ENCODE assay signal across 8 cellular contexts in genomic region chr20:19995220-19995863, GRCh38. TPM values are rescaled to one million over a fixed set of nuclear protein-coding genes. Genes with fewer than 3 reads are reported as not detected.
DNase-seq lines count a peak whose midpoint lies in the region; ATAC-seq and TF ChIP-seq lines count a peak whose summit lies in the region.

No MANE protein-coding gene starts in this region.

- no peaks in the 10 kb centered on the region for H3K9me3 ChIP-seq in right atrium auricular region

- no peak overlapping the region for H3K4me3 Mint-ChIP-seq in activated T-helper 17 cell treated with anti-CD3 and anti-CD28 coated beads, Interleukin-2, amount 50 U/mL, for 72 hours

- peaks cover 0 to 55% of the 10 kb centered on the region in 2 donors for H3K4me1 ChIP-seq in right atrium auricular region

- ATAC-seq in activated T-helper 17 cell treated with anti-CD3 and anti-CD28 coated beads, Interleukin-2, amount 50 U/mL, for 72 hours (replicated peaks) = peak; percentile 29
- ATAC-seq in HG02610 (IDR thresholded peaks at IDR 0.05; ENCODE audit: unreplicated experiment) (no peak), HG03097 (IDR thresholded peaks at IDR 0.05; ENCODE audit: low FRiP score, unreplicated experiment) (no peak)

- H3K27ac ChIP-seq in right atrium auricular region = peak overlapping the region in 1 of 2 donors; percentile 65

- H3K27me3 ChIP-seq in right atrium auricular region = no peaks in the 10 kb centered on the region

- H3K9me3 Mint-ChIP-seq in activated T-helper 17 cell treated with anti-CD3 and anti-CD28 coated beads, Interleukin-2, amount 50 U/mL, for 72 hours = no peaks in the 10 kb centered on the region

- H3K27me3 Mint-ChIP-seq in activated T-helper 17 cell treated with anti-CD3 and anti-CD28 coated beads, Interleukin-2, amount 50 U/mL, for 72 hours = peaks cover 9% of the 10 kb centered on the region

- no peaks in the 10 kb centered on the region for H3K36me3 Mint-ChIP-seq in activated T-helper 17 cell treated with anti-CD3 and anti-CD28 coated beads, Interleukin-2, amount 50 U/mL, for 72 hours (ENCODE audit: low read depth)

- H3K27ac Mint-ChIP-seq in activated T-helper 17 cell treated with anti-CD3 and anti-CD28 coated beads, Interleukin-2, amount 50 U/mL, for 72 hours = no peak overlapping the region

- DNase-seq in AG09319 (ENCODE audit: extremely low read depth, low read depth) = no peak
- peak; percentile 60 for DNase-seq in NCI-H345 (lab: John Stamatoyannopoulos, UW)
- DNase-seq in right atrium auricular region (ENCODE audit: low spot score) = no peak
- peak; percentile 39 for DNase-seq in stimulated activated CD4-positive, alpha-beta T cell treated with anti-CD3 and anti-CD28 coated beads, Interleukin-15, amount 100 ng/mL, for 24 hours

- H3K4me3 ChIP-seq in GM12875 (ENCODE audit: low read depth, low read length) (no peak overlapping the region), right atrium auricular region (no peak overlapping the region)

- no peaks in the 10 kb centered on the region for H3K4me1 Mint-ChIP-seq in activated T-helper 17 cell treated with anti-CD3 and anti-CD28 coated beads, Interleukin-2, amount 50 U/mL, for 72 hours

- peaks cover 56% of the 10 kb centered on the region for H3K36me3 ChIP-seq in right atrium auricular region

- TF ChIP-seq CTCF in AG09319 (IDR thresholded peaks at IDR 0.05; ENCODE audit: low read depth, low read length) (peak; percentile 77), GM12875 (IDR thresholded peaks at IDR 0.05; ENCODE audit: borderline replicate concordance, insufficient read depth, low read depth, low read length) (peak; percentile 54; the same call in 1 of the 2 replicates), right atrium auricular region (IDR thresholded peaks at IDR 0.05) (peak; percentile 48 to 86)

RNA-seq across cellular contexts. Expression of gene NAA20, which starts 21.8 kb away (rescaled TPM):
- 10 to 100 TPM; 39.9 to 81.4 TPM for total RNA-seq in activated T-helper 17 cell treated with anti-CD3 and anti-CD28 coated beads, Interleukin-2, amount 50 U/mL, for 72 hours
- total RNA-seq in right atrium auricular region = 10 to 100 TPM; 32.2 to 33.8 TPM

RNA-seq across cellular contexts. Expression of gene CRNKL1, which starts 56.9 kb away (rescaled TPM):
- total RNA-seq in activated T-helper 17 cell treated with anti-CD3 and anti-CD28 coated beads, Interleukin-2, amount 50 U/mL, for 72 hours = 10 to 100 TPM; 16.2 to 18.4 TPM
- 10 to 100 TPM; 12.5 to 14.9 TPM for total RNA-seq in right atrium auricular region

RNA-seq across cellular contexts. Expression of gene CFAP61, which starts 57.0 kb away (rescaled TPM):
- not detected for total RNA-seq in activated T-helper 17 cell treated with anti-CD3 and anti-CD28 coated beads, Interleukin-2, amount 50 U/mL, for 72 hours
- 1 to 10 TPM; 1.0 to 1.9 TPM for total RNA-seq in right atrium auricular region

Comparison
In these comparisons a context has a peak if more than half of its experiments do, and no peak if none do; other contexts are left out.
1. DNase-seq: peak in NCI-H345 (single experiment) and stimulated activated CD4-positive, alpha-beta T cell treated with anti-CD3 and anti-CD28 coated beads, Interleukin-15, amount 100 ng/mL, for 24 hours (single experiment); none in AG09319 (single experiment) and right atrium auricular region (single experiment).
2. Peak in every context shown above with its lines, with median percentiles within 50 percentile points of each other: CTCF ChIP-seq.